ENCODE assay signal across 6 cellular contexts in the genomic region with DNA sequence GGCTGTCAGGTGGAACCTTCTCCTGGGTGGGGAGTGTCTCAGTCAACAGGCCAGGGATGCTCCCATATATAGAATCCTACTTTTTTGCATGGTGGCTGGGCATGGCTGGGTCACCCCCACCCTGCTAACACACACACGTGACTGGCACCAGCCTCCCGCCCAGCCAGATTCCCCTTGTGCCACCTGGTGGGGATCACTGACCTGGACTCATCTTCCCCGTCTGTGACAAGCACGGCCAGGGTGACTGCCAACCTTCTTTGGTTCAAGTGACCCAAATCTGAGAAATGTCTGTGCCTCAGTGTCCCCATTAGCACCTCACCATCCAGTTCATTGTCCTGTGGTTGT. TPM values are rescaled to one million over a fixed set of nuclear protein-coding genes. Genes with fewer than 3 reads are reported as not detected.
DNase-seq lines count a peak whose midpoint lies in the region; ATAC-seq and TF ChIP-seq lines count a peak whose summit lies in the region.

No MANE protein-coding gene starts in this region.

- peaks cover 51% of the 10 kb centered on the region for H3K4me1 Mint-ChIP-seq in activated CD8-positive, alpha-beta T cell treated with anti-CD3 and anti-CD28 coated beads, Interleukin-2, amount 10 ng/mL, durations not matched to agents 7 days and 5 days (ENCODE audit: low read depth)
- H3K4me1 Mint-ChIP-seq in memory B cell = peaks cover 24% of the 10 kb centered on the region

- peak overlapping the region; percentile 77 for H3K27ac Mint-ChIP-seq in activated CD8-positive, alpha-beta T cell treated with anti-CD3 and anti-CD28 coated beads, Interleukin-2, amount 10 ng/mL, durations not matched to agents 7 days and 5 days
- peak overlapping the region; percentile 65 for H3K27ac Mint-ChIP-seq in memory B cell

- POLR2A ChIA-PET in HEK293 (lab: Yijun Ruan, JAX) = no interaction called here
- POLR2A ChIA-PET in activated CD8-positive, alpha-beta T cell treated with anti-CD3 and anti-CD28 coated beads, Interleukin-2, amount 10 ng/mL, durations not matched to agents 7 days and 5 days (lab: Charles Lee) = interaction anchor here (0.6 to 2.3 kb wide), 3 partner anchors 14 to 84 kb away, joined by 3 to 9 read pairs (median 4); a partner anchor contains a TSS

- no peak for DNase-seq in activated CD8-positive, alpha-beta T cell treated with anti-CD3 and anti-CD28 coated beads, Interleukin-2, amount 10 ng/mL, durations not matched to agents 7 days and 5 days
- DNase-seq in memory B cell (ENCODE audit: low spot score in 2 of 2) = no peak
- DNase-seq in kidney glomerular epithelial cell (lab: John Stamatoyannopoulos, UW) = no peak
- DNase-seq in 8988T = no peak
- no peak for DNase-seq in GM13976 (ENCODE audit: low spot score)

- in situ Hi-C loops in GM13976 (cut with MboI; ENCODE audit: low sequenced_read_pairs, unreplicated experiment) = no loop called here

- H3K4me1 ChIP-seq in HEK293 (ENCODE audit: control insufficient read depth, insufficient read depth, low read length) = 0 out of 2 replicates have a peak, but pooled peaks cover 3% of the 10 kb centered on the region

- peak; percentile 11 for ATAC-seq in activated CD8-positive, alpha-beta T cell treated with anti-CD3 and anti-CD28 coated beads, Interleukin-2, amount 10 ng/mL, durations not matched to agents 7 days and 5 days
- peak; percentile 59 for ATAC-seq in memory B cell (ENCODE audit: low read depth)

- peak; percentile 14; the same call in 1 of the 2 replicates for TF ChIP-seq CTCF in HEK293 (tag by site-specific recombination; IDR thresholded peaks at IDR 0.05)
- no peak for TF ChIP-seq CTCF in GM13976 (IDR thresholded peaks at IDR 0.05; ENCODE audit: borderline replicate concordance, control extremely low read depth, extremely low read depth, insufficient read depth, missing control alignments)

- CTCF ChIA-PET in HEK293 (lab: Yijun Ruan, JAX) = interaction anchor here (0.7 to 0.9 kb wide), 2 partner anchors 19 to 26 kb away, joined by 3 read pairs; no protein-coding TSS in a partner anchor
- CTCF ChIA-PET in activated CD8-positive, alpha-beta T cell treated with anti-CD3 and anti-CD28 coated beads, Interleukin-2, amount 10 ng/mL, durations not matched to agents 7 days and 5 days (lab: Charles Lee) = interaction anchor here (1.0 kb wide), 3 partner anchors 37 to 297 kb away, joined by 4 to 7 read pairs (median 4); a partner anchor contains a TSS

- H3K4me3 Mint-ChIP-seq in activated CD8-positive, alpha-beta T cell treated with anti-CD3 and anti-CD28 coated beads, Interleukin-2, amount 10 ng/mL, durations not matched to agents 7 days and 5 days = peak overlapping the region; percentile 76
- peak overlapping the region; percentile 83 for H3K4me3 Mint-ChIP-seq in memory B cell

- H3K27ac ChIP-seq in HEK293 (ENCODE audit: extremely low read depth, low read depth, low read length) = no peak overlapping the region; the same call in 1 of the 2 replicates

- H3K27me3 Mint-ChIP-seq in activated CD8-positive, alpha-beta T cell treated with anti-CD3 and anti-CD28 coated beads, Interleukin-2, amount 10 ng/mL, durations not matched to agents 7 days and 5 days (ENCODE audit: low read depth) = peaks cover 4% of the 10 kb centered on the region
- no peaks in the 10 kb centered on the region for H3K27me3 Mint-ChIP-seq in memory B cell

- H3K9me3 Mint-ChIP-seq in activated CD8-positive, alpha-beta T cell treated with anti-CD3 and anti-CD28 coated beads, Interleukin-2, amount 10 ng/mL, durations not matched to agents 7 days and 5 days (ENCODE audit: insufficient read depth) = no peaks in the 10 kb centered on the region
- no peaks in the 10 kb centered on the region for H3K9me3 Mint-ChIP-seq in memory B cell

- no peaks in the 10 kb centered on the region for H3K9me3 ChIP-seq in HEK293 (ENCODE audit: control insufficient read depth, insufficient read depth, low read depth, low read length)

- H3K36me3 ChIP-seq in HEK293 (ENCODE audit: control insufficient read depth in 2 of 2, insufficient read depth in 1 of 2, low read length in 2 of 2) = peaks cover 0 to 11% of the 10 kb centered on the region in 2 experiments; a peak in 2 of 3 replicates

- peak overlapping the region; percentile 63 for H3K4me3 ChIP-seq in HEK293 (ENCODE audit: low read depth, low read length)

- peaks cover 10% of the 10 kb centered on the region for H3K36me3 Mint-ChIP-seq in activated CD8-positive, alpha-beta T cell treated with anti-CD3 and anti-CD28 coated beads, Interleukin-2, amount 10 ng/mL, durations not matched to agents 7 days and 5 days (ENCODE audit: low read depth)
- no peaks in the 10 kb centered on the region for H3K36me3 Mint-ChIP-seq in memory B cell

TF ChIP-seq in HEK293, 187 proteins besides CTCF, POLR2A, EP300 and RAD21 (continues in another document):
- no peak for TF ChIP-seq SCRT2 (tag by site-specific recombination; IDR thresholded peaks at IDR 0.05)
- TF ChIP-seq ZNF10 (tag by site-specific recombination; IDR thresholded peaks at IDR 0.05) = no peak
- 0 out of 2 replicates have a peak, but pooled peaks have one; percentile 4 for TF ChIP-seq ZFHX2 (tag by site-specific recombination; conservative IDR thresholded peaks at IDR 0.05)
- TF ChIP-seq, protein P1, sequence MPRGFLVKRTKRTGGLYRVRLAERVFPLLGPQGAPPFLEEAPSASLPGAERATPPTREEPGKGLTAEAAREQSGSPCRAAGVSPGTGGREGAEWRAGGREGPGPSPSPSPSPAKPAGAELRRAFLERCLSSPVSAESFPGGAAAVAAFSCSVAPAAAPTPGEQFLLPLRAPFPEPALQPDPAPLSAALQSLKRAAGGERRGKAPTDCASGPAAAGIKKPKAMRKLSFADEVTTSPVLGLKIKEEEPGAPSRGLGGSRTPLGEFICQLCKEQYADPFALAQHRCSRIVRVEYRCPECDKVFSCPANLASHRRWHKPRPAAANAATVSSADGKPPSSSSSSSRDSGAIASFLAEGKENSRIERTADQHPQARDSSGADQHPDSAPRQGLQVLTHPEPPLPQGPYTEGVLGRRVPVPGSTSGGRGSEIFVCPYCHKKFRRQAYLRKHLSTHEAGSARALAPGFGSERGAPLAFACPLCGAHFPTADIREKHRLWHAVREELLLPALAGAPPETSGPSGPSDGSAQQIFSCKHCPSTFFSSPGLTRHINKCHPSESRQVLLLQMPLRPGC (tag by site-specific recombination; IDR thresholded peaks at IDR 0.05) = no peak
- peak; percentile 83; the same call in 1 of the 2 replicates for TF ChIP-seq SCRT1 (tag by site-specific recombination; IDR thresholded peaks at IDR 0.05; ENCODE audit: borderline replicate concordance)
- TF ChIP-seq ZBTB7A (tag by site-specific recombination; IDR thresholded peaks at IDR 0.05; ENCODE audit: low read depth) = 0 out of 2 replicates have a peak, but pooled peaks have one; percentile 0
- no peak for TF ChIP-seq ZNF266 (tag by site-specific recombination; IDR thresholded peaks at IDR 0.05; ENCODE audit: low read depth)
- no peak for TF ChIP-seq KLF10 (tag by site-specific recombination; IDR thresholded peaks at IDR 0.05)
- TF ChIP-seq ZNF585B (tag by site-specific recombination; IDR thresholded peaks at IDR 0.05) = no peak
- TF ChIP-seq, protein P2, sequence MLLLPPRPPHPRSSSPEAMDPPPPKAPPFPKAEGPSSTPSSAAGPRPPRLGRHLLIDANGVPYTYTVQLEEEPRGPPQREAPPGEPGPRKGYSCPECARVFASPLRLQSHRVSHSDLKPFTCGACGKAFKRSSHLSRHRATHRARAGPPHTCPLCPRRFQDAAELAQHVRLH (tag by site-specific recombination; IDR thresholded peaks at IDR 0.05) = no peak
- no peak for TF ChIP-seq YY2 (tag by site-specific recombination; IDR thresholded peaks at IDR 0.05)
- TF ChIP-seq, protein P3, sequence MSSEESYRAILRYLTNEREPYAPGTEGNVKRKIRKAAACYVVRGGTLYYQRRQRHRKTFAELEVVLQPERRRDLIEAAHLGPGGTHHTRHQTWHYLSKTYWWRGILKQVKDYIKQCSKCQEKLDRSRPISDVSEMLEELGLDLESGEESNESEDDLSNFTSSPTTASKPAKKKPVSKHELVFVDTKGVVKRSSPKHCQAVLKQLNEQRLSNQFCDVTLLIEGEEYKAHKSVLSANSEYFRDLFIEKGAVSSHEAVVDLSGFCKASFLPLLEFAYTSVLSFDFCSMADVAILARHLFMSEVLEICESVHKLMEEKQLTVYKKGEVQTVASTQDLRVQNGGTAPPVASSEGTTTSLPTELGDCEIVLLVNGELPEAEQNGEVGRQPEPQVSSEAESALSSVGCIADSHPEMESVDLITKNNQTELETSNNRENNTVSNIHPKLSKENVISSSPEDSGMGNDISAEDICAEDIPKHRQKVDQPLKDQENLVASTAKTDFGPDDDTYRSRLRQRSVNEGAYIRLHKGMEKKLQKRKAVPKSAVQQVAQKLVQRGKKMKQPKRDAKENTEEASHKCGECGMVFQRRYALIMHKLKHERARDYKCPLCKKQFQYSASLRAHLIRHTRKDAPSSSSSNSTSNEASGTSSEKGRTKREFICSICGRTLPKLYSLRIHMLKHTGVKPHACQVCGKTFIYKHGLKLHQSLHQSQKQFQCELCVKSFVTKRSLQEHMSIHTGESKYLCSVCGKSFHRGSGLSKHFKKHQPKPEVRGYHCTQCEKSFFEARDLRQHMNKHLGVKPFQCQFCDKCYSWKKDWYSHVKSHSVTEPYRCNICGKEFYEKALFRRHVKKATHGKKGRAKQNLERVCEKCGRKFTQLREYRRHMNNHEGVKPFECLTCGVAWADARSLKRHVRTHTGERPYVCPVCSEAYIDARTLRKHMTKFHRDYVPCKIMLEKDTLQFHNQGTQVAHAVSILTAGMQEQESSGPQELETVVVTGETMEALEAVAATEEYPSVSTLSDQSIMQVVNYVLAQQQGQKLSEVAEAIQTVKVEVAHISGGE (tag by site-specific recombination; conservative IDR thresholded peaks at IDR 0.05; ENCODE audit: low read depth) = no peak

RNA-seq across cellular contexts. Expression of a gene that starts 1.0 kb away (rescaled TPM):
- total RNA-seq in activated CD8-positive, alpha-beta T cell treated with anti-CD3 and anti-CD28 coated beads, Interleukin-2, amount 10 ng/mL, durations not matched to agents 7 days and 5 days = 100 to 1,000 TPM; 244 to 263 TPM

RNA-seq across cellular contexts. Expression of a gene that starts 15.0 kb away (rescaled TPM):
- 100 to 1,000 TPM; 309 to 313 TPM for total RNA-seq in activated CD8-positive, alpha-beta T cell treated with anti-CD3 and anti-CD28 coated beads, Interleukin-2, amount 10 ng/mL, durations not matched to agents 7 days and 5 days

RNA-seq across cellular contexts. Expression of a gene that starts 41.0 kb away (rescaled TPM):
- total RNA-seq in activated CD8-positive, alpha-beta T cell treated with anti-CD3 and anti-CD28 coated beads, Interleukin-2, amount 10 ng/mL, durations not matched to agents 7 days and 5 days = under 1 TPM; 0.32 to 0.44 TPM

RNA-seq across cellular contexts. Expression of a gene that starts 52.9 kb away (rescaled TPM):
- total RNA-seq in activated CD8-positive, alpha-beta T cell treated with anti-CD3 and anti-CD28 coated beads, Interleukin-2, amount 10 ng/mL, durations not matched to agents 7 days and 5 days = 100 to 1,000 TPM; 290 to 302 TPM
